In the genomic region with DNA sequence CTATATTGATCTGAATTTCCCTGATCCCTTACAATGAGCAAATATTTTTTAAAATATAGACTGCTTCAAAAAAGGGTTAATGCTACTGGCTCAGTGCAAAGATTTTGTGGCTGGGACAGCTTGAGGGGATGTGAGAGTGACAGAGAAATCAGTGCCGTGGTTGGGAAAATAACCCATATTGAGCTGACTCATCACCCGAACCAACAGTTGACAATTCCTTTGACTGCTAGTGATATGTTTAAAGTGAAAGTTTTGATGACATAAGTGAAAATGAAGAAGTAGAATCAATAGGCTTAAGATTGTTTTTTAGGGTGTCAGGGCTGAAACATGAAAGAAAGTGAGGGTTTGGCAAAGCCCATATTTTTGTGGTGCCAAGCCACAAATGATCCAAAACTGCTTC, we compare ENCODE assay signal across 18 cellular contexts.
DNase-seq lines count a peak whose midpoint lies in the region; ATAC-seq, FAIRE-seq and TF ChIP-seq lines count a peak whose summit lies in the region.
"Had no signal": no experiment of that assay in that cellular context is flagged by ENCODE, and none has a peak within 500 bp of the region (broad histone marks: within the 10 kb centered on the region; RNA-seq: fewer than 3 reads in every experiment).

No MANE protein-coding gene starts in this region.

- no peak for TF ChIP-seq EP300 in A549 (IDR thresholded peaks at IDR 0.05)

- TF ChIP-seq POLR2A in A549 (IDR thresholded peaks at IDR 0.05; ENCODE audit: low read length), result no peak

- DNase-seq in A549 (ENCODE audit: low read depth in 1 of 2, low spot score in 1 of 2) (no peak), MV-4-11 (lab: John Stamatoyannopoulos, UW) (peak; percentile 82), NCI-H1417 (lab: John Stamatoyannopoulos, UW) (no peak)
- no peak for DNase-seq in effector CD8-positive, alpha-beta T cell (lab: John Stamatoyannopoulos, UW)
- no peak for DNase-seq in stimulated activated CD4-positive, alpha-beta T cell treated with anti-CD3 and anti-CD28 coated beads, Interleukin-4, amount 100 ng/mL, for 1 hour
- DNase-seq: activated T-cell treated with anti-CD3 and anti-CD28 coated beads, Interleukin-2, amount 50 U/mL, for 48 hours; left cardiac atrium; nephron progenitor cell; psoas muscle; RPMI8226 had no signal

- ATAC-seq in A549 (no peak), GM19351 (IDR thresholded peaks at IDR 0.05; ENCODE audit: unreplicated experiment) (peak; percentile 88), HG02870 (IDR thresholded peaks at IDR 0.05; ENCODE audit: unreplicated experiment) (peak; percentile 93), GM21723 (IDR thresholded peaks at IDR 0.05; ENCODE audit: unreplicated experiment) (no peak)
- ATAC-seq: left cardiac atrium, psoas muscle, SK-N-SH treated with all-trans-retinoic acid at 6 μM for 48 hours had no signal

- TF ChIP-seq CTCF in A549 (IDR thresholded peaks at IDR 0.05), result no peak

- no peak overlapping the region for H3K27ac ChIP-seq in A549
- H3K27ac ChIP-seq: ascending aorta; BLaER1 treated with 17β-estradiol and CSF1 and Interleukin-3, amounts not matched to agents 10 nM and 100 nM; psoas muscle had no signal

- H3K4me1 ChIP-seq in A549, result no peaks in the 10 kb centered on the region
- H3K4me1 ChIP-seq: ascending aorta, psoas muscle had no signal

- 0 out of 3 replicates have a peak, but pooled peaks cover 13% of the 10 kb centered on the region for H3K9me3 ChIP-seq in A549
- H3K9me3 ChIP-seq: ascending aorta, psoas muscle had no signal

- FAIRE-seq in A549 (lab: Jason Lieb, UNC), result no peak
- FAIRE-seq: H1, HTR-8/SVneo had no signal

- POLR2A ChIA-PET in A549 (lab: Yijun Ruan, JAX), result no interaction called here

- no peak overlapping the region for H3K4me2 ChIP-seq in A549

- 9% methylated on average over 2 of the region's 2 CpGs for WGBS in A549 (ENCODE audit: missing lambda C conversion rate)

- no peak for TF ChIP-seq RAD21 in A549 (conservative IDR thresholded peaks at IDR 0.05 in 1 of 2, IDR thresholded peaks at IDR 0.05 in 1 of 2)

- CTCF ChIA-PET in A549 (lab: Yijun Ruan, JAX), result no interaction called here

- no peak overlapping the region for H3K4me3 ChIP-seq in A549
- H3K4me3 ChIP-seq: ascending aorta; BLaER1 treated with 17β-estradiol and CSF1 and Interleukin-3, amounts not matched to agents 10 nM and 100 nM; psoas muscle had no signal

TF ChIP-seq in A549, 52 proteins besides CTCF, POLR2A, EP300 and RAD21:
- TF ChIP-seq ZNF302 (CRISPR knock-in tag; IDR thresholded peaks at IDR 0.05), result no peak
- TF ChIP-seq MAFK (IDR thresholded peaks at IDR 0.05; ENCODE audit: partially characterized antibody), result peak; percentile 45
- TF ChIP-seq MYC (IDR thresholded peaks at IDR 0.05; ENCODE audit: borderline replicate concordance, low read length), result no peak
- no peak for TF ChIP-seq TFCP2L1 (CRISPR knock-in tag; IDR thresholded peaks at IDR 0.05)
- no peak for TF ChIP-seq CBX8 (IDR thresholded peaks at IDR 0.05)
- TF ChIP-seq, protein P1, sequence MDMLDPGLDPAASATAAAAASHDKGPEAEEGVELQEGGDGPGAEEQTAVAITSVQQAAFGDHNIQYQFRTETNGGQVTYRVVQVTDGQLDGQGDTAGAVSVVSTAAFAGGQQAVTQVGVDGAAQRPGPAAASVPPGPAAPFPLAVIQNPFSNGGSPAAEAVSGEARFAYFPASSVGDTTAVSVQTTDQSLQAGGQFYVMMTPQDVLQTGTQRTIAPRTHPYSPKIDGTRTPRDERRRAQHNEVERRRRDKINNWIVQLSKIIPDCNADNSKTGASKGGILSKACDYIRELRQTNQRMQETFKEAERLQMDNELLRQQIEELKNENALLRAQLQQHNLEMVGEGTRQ (IDR thresholded peaks at IDR 0.05), result no peak
- TF ChIP-seq KDM1A (IDR thresholded peaks at IDR 0.05; ENCODE audit: low read depth), result no peak
- TF ChIP-seq CEBPB (IDR thresholded peaks at IDR 0.05), result no peak

Comparison
In these comparisons a context has a peak if more than half of its experiments do, and no peak if none do; other contexts are left out.
1. ATAC-seq: peak in GM19351 (single experiment) and HG02870 (single experiment); none in A549 (0 of 2) and GM21723 (single experiment).